8 cellular contexts compared by ENCODE assay signal in genomic region chr1:225746361-225747179, GRCh38. TPM values are rescaled to one million over a fixed set of nuclear protein-coding genes. Genes with fewer than 3 reads are reported as not detected.
A peak's percentile ranks its signal among the peaks of the same experiment; 100 is the strongest.
DNase-seq lines count a peak whose midpoint lies in the region; FAIRE-seq and TF ChIP-seq lines count a peak whose summit lies in the region.

No MANE protein-coding gene starts in this region.

- POLR2A ChIA-PET in activated CD4-positive, alpha-beta memory T cell treated with anti-CD3 and anti-CD28 coated beads for 36 hours (lab: Charles Lee), result no interaction called here

- TF ChIP-seq POLR2A in spleen (IDR thresholded peaks at IDR 0.05), result no peak

- no peak overlapping the region for H3K27ac Mint-ChIP-seq in activated CD4-positive, alpha-beta memory T cell treated with anti-CD3 and anti-CD28 coated beads for 36 hours

- no peaks in the 10 kb centered on the region for H3K4me1 Mint-ChIP-seq in activated CD4-positive, alpha-beta memory T cell treated with anti-CD3 and anti-CD28 coated beads for 36 hours (ENCODE audit: low read depth)

- no peaks in the 10 kb centered on the region for H3K36me3 Mint-ChIP-seq in activated CD4-positive, alpha-beta memory T cell treated with anti-CD3 and anti-CD28 coated beads for 36 hours

- intact Hi-C loops in spleen (cut with DNase I; ENCODE audit: low total_unique reads), result no loop called here
- intact Hi-C loops in activated CD4-positive, alpha-beta memory T cell treated with anti-CD3 and anti-CD28 coated beads for 36 hours (cut with micrococcal nuclease), result no loop called here

- dilution Hi-C loops in keratinocyte (cut with MboI; ENCODE audit: extremely low pct_ligation_motif_present, low sequenced_read_pairs), result no loop called here

- H4K20me1 ChIP-seq in keratinocyte (ENCODE audit: control insufficient read depth, extremely low read depth, insufficient read depth, low read length), result no peaks in the 10 kb centered on the region

- H3K27me3 ChIP-seq in keratinocyte (ENCODE audit: control insufficient read depth, extremely low read depth, insufficient read depth, low read length) (no peaks in the 10 kb centered on the region), spleen (replicated peaks in 1 of 7) (no peaks in the 10 kb centered on the region)

- peak overlapping the region; percentile 27 to 69 (median 62) for H3K4me3 ChIP-seq in keratinocyte (ENCODE audit: control insufficient read depth in 2 of 3, extremely low read depth in 1 of 3, insufficient read depth in 2 of 3, low read depth in 1 of 3, low read length in 3 of 3)
- peak overlapping the region in 2 of 8 donors; percentile 15 to 42 for H3K4me3 ChIP-seq in spleen

- H3K4me1 ChIP-seq in keratinocyte (ENCODE audit: control insufficient read depth, extremely low read depth, insufficient read depth, low read length) (peaks cover 17% of the 10 kb centered on the region), spleen (peaks cover 0 to 24% (median 8%) of the 10 kb centered on the region in 6 donors)

- no peaks in the 10 kb centered on the region for H3K9me1 ChIP-seq in keratinocyte (ENCODE audit: control insufficient read depth, extremely low read depth, insufficient read depth, low read length)

- peak overlapping the region; percentile 85 for H3K9ac ChIP-seq in keratinocyte (ENCODE audit: control insufficient read depth, extremely low read depth, insufficient read depth, low read length)

- H3K4me2 ChIP-seq in keratinocyte (ENCODE audit: control insufficient read depth, extremely low read depth, insufficient read depth, low read depth, low read length), result peak overlapping the region; percentile 98

- H3K27me3 Mint-ChIP-seq in activated CD4-positive, alpha-beta memory T cell treated with anti-CD3 and anti-CD28 coated beads for 36 hours, result peaks cover 1% of the 10 kb centered on the region

- H3K79me2 ChIP-seq in keratinocyte (ENCODE audit: control insufficient read depth, insufficient read depth, low read length), result no peaks in the 10 kb centered on the region

- H3K9me3 Mint-ChIP-seq in activated CD4-positive, alpha-beta memory T cell treated with anti-CD3 and anti-CD28 coated beads for 36 hours, result no peaks in the 10 kb centered on the region

- WGBS in spleen, 5 donors, result 63 to 76% (median 74%) methylated on average over 18 of the region's 18 CpGs

- CTCF ChIA-PET in activated CD4-positive, alpha-beta memory T cell treated with anti-CD3 and anti-CD28 coated beads for 36 hours (lab: Charles Lee), result interaction anchor here (1.1 kb wide), 2 partner anchors 23 to 31 kb away, joined by 3 to 4 read pairs; partner anchors contain the start of gene SRP9

- H3K4me3 Mint-ChIP-seq in activated CD4-positive, alpha-beta memory T cell treated with anti-CD3 and anti-CD28 coated beads for 36 hours, result no peak overlapping the region

- TF ChIP-seq CTCF in keratinocyte (optimal IDR thresholded peaks at IDR 0.05 in 1 of 3, IDR thresholded peaks at IDR 0.05 in 1 of 3, conservative IDR thresholded peaks at IDR 0.05 in 1 of 3; ENCODE audit: extremely low read depth in 1 of 3, insufficient read depth in 2 of 3, low read length in 3 of 3) (peak in 2 of 3 experiments; percentile 7 to 15), spleen (IDR thresholded peaks at IDR 0.05 in 8 of 11, conservative IDR thresholded peaks at IDR 0.05 in 3 of 11) (no peak)

- H3K9me3 ChIP-seq in keratinocyte (ENCODE audit: control insufficient read depth, low read depth, low read length) (no peaks in the 10 kb centered on the region), spleen (no peaks in the 10 kb centered on the region)

- H3K27ac ChIP-seq in keratinocyte (ENCODE audit: control insufficient read depth, insufficient read depth, low read length) (peak overlapping the region; percentile 84), spleen (peak overlapping the region in 6 of 8 donors; percentile 68 to 79 (median 72))

- DNase-seq in DMS53 (lab: John Stamatoyannopoulos, UW), result peak; percentile 94
- peak; percentile 97 for DNase-seq in NCI-H1694 treated with DMSO at 0.1 percent for 48 hours (lab: John Stamatoyannopoulos, UW)
- peak; percentile 89 for DNase-seq in brain pericyte (ENCODE audit: low read depth, low spot score)
- DNase-seq in keratinocyte (ENCODE audit: low read depth, low spot score), result peak; percentile 38
- no peak for DNase-seq in spleen
- no peak for DNase-seq in activated CD8-positive, alpha-beta memory T cell treated with anti-CD3 and anti-CD28 coated beads for 24 hours
- no peak for DNase-seq in activated CD4-positive, alpha-beta memory T cell treated with anti-CD3 and anti-CD28 coated beads for 36 hours
- DNase-seq in T-helper 2 cell, result no peak

- FAIRE-seq in keratinocyte (lab: Jason Lieb, UNC), result peak; percentile 89

- H2AFZ ChIP-seq in keratinocyte (ENCODE audit: control insufficient read depth, low read length), result peak overlapping the region; percentile 97

- H3K36me3 ChIP-seq in keratinocyte (ENCODE audit: control insufficient read depth in 2 of 2, extremely low read depth in 1 of 2, insufficient read depth in 2 of 2, low read length in 2 of 2), result no peaks in the 10 kb centered on the region
- no peaks in the 10 kb centered on the region for H3K36me3 ChIP-seq in spleen

RNA-seq across cellular contexts. Expression of gene SRP9, which starts 31.1 kb away (rescaled TPM):
- 220 to 441 TPM (median 254 TPM) in 3 replicates for polyA plus RNA-seq in keratinocyte
- polyA plus RNA-seq in keratinocyte (2011; ENCODE audit: low read depth), result 51.0 TPM
- polyA plus RNA-seq in keratinocyte (2011; cell fraction: cytosol; rRNA removed), result 220 and 427 TPM in 2 replicates
- 101 and 152 TPM in 2 replicates for polyA plus RNA-seq in keratinocyte (2011; cell fraction: nucleus; rRNA removed)
- 135 and 194 TPM in 2 replicates for polyA plus RNA-seq in keratinocyte (2012; ENCODE audit: low replicate concordance)
- polyA minus RNA-seq in keratinocyte, result 44.3 to 91.9 TPM (median 51.3 TPM) in 3 replicates
- 143 TPM for polyA minus RNA-seq in keratinocyte (2011; cell fraction: cytosol; rRNA and poly(A)+ RNA removed)
- 17.2 and 28.7 TPM in 2 replicates for polyA minus RNA-seq in keratinocyte (2011; cell fraction: nucleus; rRNA and poly(A)+ RNA removed)
- 100 to 1,000 TPM; 145 to 229 (median 159) TPM for total RNA-seq in spleen
- polyA plus RNA-seq in spleen, result 100 to 1,000 TPM; 167 to 269 (median 210) TPM
- 100 to 1,000 TPM; 294 to 314 TPM for total RNA-seq in activated CD4-positive, alpha-beta memory T cell treated with anti-CD3 and anti-CD28 coated beads for 36 hours

Comparison
In these comparisons a context has a peak if more than half of its experiments do, and no peak if none do; other contexts are left out.
1. DNase-seq: peak in DMS53 (single experiment), NCI-H1694 treated with DMSO at 0.1 percent for 48 hours (single experiment), brain pericyte (single experiment) and keratinocyte (single experiment); none in spleen (single experiment), activated CD8-positive, alpha-beta memory T cell treated with anti-CD3 and anti-CD28 coated beads for 24 hours (single experiment), activated CD4-positive, alpha-beta memory T cell treated with anti-CD3 and anti-CD28 coated beads for 36 hours (single experiment) and T-helper 2 cell (0 of 5).
2. CTCF ChIP-seq: peak in keratinocyte (2 of 3); none in spleen (0 of 11).